ENCODE assay signal across 35 cellular contexts in genomic region chr12:6816598-6816997, GRCh38. TPM values are rescaled to one million over a fixed set of nuclear protein-coding genes. Genes with fewer than 3 reads are reported as not detected.
"Had no signal": no experiment of that assay in that cellular context is flagged by ENCODE, and none has a peak within 500 bp of the region (broad histone marks: within the 10 kb centered on the region; RNA-seq: fewer than 3 reads in every experiment).

No MANE protein-coding gene starts in this region.

- H3K4me1 ChIP-seq: ascending aorta, gastrocnemius medialis, parathyroid adenoma, psoas muscle had no signal

- H3K27me3 ChIP-seq: ascending aorta, hepatocyte, sigmoid colon, vagina had no signal

- H3K36me3 Mint-ChIP-seq: activated CD8-positive, alpha-beta memory T cell treated with anti-CD3 and anti-CD28 coated beads, Interleukin-2, amount 10 ng/mL, durations not matched to agents 7 days and 5 days; activated naive CD8-positive, alpha-beta T cell treated with anti-CD3 and anti-CD28 coated beads, Interleukin-2, amount 10 ng/mL, durations not matched to agents 7 days and 5 days; brain; type B pancreatic cell had no signal

- H3K9me3 ChIP-seq: ascending aorta, gastrocnemius medialis, left ventricle myocardium inferior, mucosa of descending colon, psoas muscle, sigmoid colon, vagina had no signal

- DNase-seq: activated CD4-positive, CD25-positive, alpha-beta regulatory T cell treated with anti-CD3 and anti-CD28 coated beads, Interleukin-2, amount 50 U/mL, for 72 hours; activated CD8-positive, alpha-beta T cell treated with anti-CD3 and anti-CD28 coated beads, Interleukin-2, amount 10 ng/mL, durations not matched to agents 7 days and 5 days; activated effector memory CD4-positive, alpha-beta T cell treated with Interleukin-2 at 50 U/mL for 16 hours; activated naive CD4-positive, alpha-beta T cell treated with anti-CD3 and anti-CD28 coated beads for 36 hours; activated naive CD8-positive, alpha-beta T cell treated with anti-CD3 and anti-CD28 coated beads, Interleukin-2, amount 10 ng/mL, durations not matched to agents 7 days and 5 days; activated T-cell treated with anti-CD3 and anti-CD28 coated beads, Interleukin-2, amount 50 U/mL, for 48 hours; effector memory CD8-positive, alpha-beta T cell; erythroblast; gastrocnemius medialis; glutamatergic neuron; islet precursor cell; left ventricle myocardium inferior; mucosa of descending colon; occipital lobe; psoas muscle; sigmoid colon; small intestine; stimulated activated CD4-positive, alpha-beta T cell treated with anti-CD3 and anti-CD28 coated beads, Interleukin-4, amount 100 ng/mL, for 24 hours; stimulated activated naive CD8-positive, alpha-beta T cell treated with anti-CD3 and anti-CD28 coated beads, Interleukin-15, amount 100 ng/mL, for 72 hours; substantia nigra; T-cell; T1000; WERI-Rb-1 had no signal

- H3K4me3 ChIP-seq: ascending aorta, coronary artery, gastrocnemius medialis, hepatocyte, left ventricle myocardium inferior, lung, mucosa of descending colon, psoas muscle, sigmoid colon, vagina had no signal

- H3K27ac Mint-ChIP-seq: activated CD8-positive, alpha-beta memory T cell treated with anti-CD3 and anti-CD28 coated beads, Interleukin-2, amount 10 ng/mL, durations not matched to agents 7 days and 5 days; activated CD8-positive, alpha-beta T cell treated with anti-CD3 and anti-CD28 coated beads, Interleukin-2, amount 10 ng/mL, durations not matched to agents 7 days and 5 days; activated naive CD4-positive, alpha-beta T cell treated with anti-CD3 and anti-CD28 coated beads for 36 hours; activated naive CD8-positive, alpha-beta T cell treated with anti-CD3 and anti-CD28 coated beads, Interleukin-2, amount 10 ng/mL, durations not matched to agents 7 days and 5 days; T-cell; type B pancreatic cell had no signal

- H3K27ac ChIP-seq: ascending aorta, coronary artery, gastrocnemius medialis, hepatocyte, left ventricle myocardium inferior, parathyroid adenoma, psoas muscle, sigmoid colon, vagina, WERI-Rb-1 had no signal

- H3K36me3 ChIP-seq: ascending aorta, gastrocnemius medialis, left ventricle myocardium inferior, sigmoid colon, vagina, WERI-Rb-1 had no signal

- H3K4me3 Mint-ChIP-seq: activated CD8-positive, alpha-beta memory T cell treated with anti-CD3 and anti-CD28 coated beads, Interleukin-2, amount 10 ng/mL, durations not matched to agents 7 days and 5 days; activated CD8-positive, alpha-beta T cell treated with anti-CD3 and anti-CD28 coated beads, Interleukin-2, amount 10 ng/mL, durations not matched to agents 7 days and 5 days; activated naive CD4-positive, alpha-beta T cell treated with anti-CD3 and anti-CD28 coated beads for 36 hours; activated naive CD8-positive, alpha-beta T cell treated with anti-CD3 and anti-CD28 coated beads, Interleukin-2, amount 10 ng/mL, durations not matched to agents 7 days and 5 days; brain; effector memory CD8-positive, alpha-beta T cell; stimulated activated effector memory CD8-positive, alpha-beta T cell treated with anti-CD3 and anti-CD28 coated beads, Interleukin-12 subunit alpha, Interleukin-12 subunit beta, amount 100 ng/mL, for 72 hours; stimulated activated naive CD8-positive, alpha-beta T cell treated with anti-CD3 and anti-CD28 coated beads, Interleukin-15, amount 100 ng/mL, for 72 hours; T-cell; type B pancreatic cell had no signal

- ATAC-seq: activated CD8-positive, alpha-beta memory T cell treated with anti-CD3 and anti-CD28 coated beads, Interleukin-2, amount 10 ng/mL, durations not matched to agents 7 days and 5 days; activated CD8-positive, alpha-beta T cell treated with anti-CD3 and anti-CD28 coated beads, Interleukin-2, amount 10 ng/mL, durations not matched to agents 7 days and 5 days; effector memory CD8-positive, alpha-beta T cell; gastrocnemius medialis; mucosa of descending colon; psoas muscle; stimulated activated effector memory CD8-positive, alpha-beta T cell treated with anti-CD3 and anti-CD28 coated beads, Interleukin-12 subunit alpha, Interleukin-12 subunit beta, amount 100 ng/mL, for 72 hours; stimulated activated naive CD8-positive, alpha-beta T cell treated with anti-CD3 and anti-CD28 coated beads, Interleukin-15, amount 100 ng/mL, for 72 hours; T-cell had no signal

- H3K9me3 Mint-ChIP-seq: activated naive CD4-positive, alpha-beta T cell treated with anti-CD3 and anti-CD28 coated beads for 36 hours; activated naive CD8-positive, alpha-beta T cell treated with anti-CD3 and anti-CD28 coated beads, Interleukin-2, amount 10 ng/mL, durations not matched to agents 7 days and 5 days; brain; effector memory CD8-positive, alpha-beta T cell; stimulated activated effector memory CD8-positive, alpha-beta T cell treated with anti-CD3 and anti-CD28 coated beads, Interleukin-12 subunit alpha, Interleukin-12 subunit beta, amount 100 ng/mL, for 72 hours; stimulated activated naive CD8-positive, alpha-beta T cell treated with anti-CD3 and anti-CD28 coated beads, Interleukin-15, amount 100 ng/mL, for 72 hours; T-cell; type B pancreatic cell had no signal

RNA-seq across cellular contexts. Expression of gene GNB3, which starts 24.1 kb away (rescaled TPM):
- total RNA-seq: gastrocnemius medialis had no signal

RNA-seq across cellular contexts. Expression of gene CD4, which starts 27.3 kb away (rescaled TPM):
- total RNA-seq: myocyte had no signal
- polyA plus RNA-seq: neural cell had no signal

RNA-seq across cellular contexts. Expression of gene CDCA3, which starts 34.5 kb away (rescaled TPM):
- total RNA-seq: ascending aorta had no signal
